Comparison of ENCODE assay signal across 7 cellular contexts in the genomic region with DNA sequence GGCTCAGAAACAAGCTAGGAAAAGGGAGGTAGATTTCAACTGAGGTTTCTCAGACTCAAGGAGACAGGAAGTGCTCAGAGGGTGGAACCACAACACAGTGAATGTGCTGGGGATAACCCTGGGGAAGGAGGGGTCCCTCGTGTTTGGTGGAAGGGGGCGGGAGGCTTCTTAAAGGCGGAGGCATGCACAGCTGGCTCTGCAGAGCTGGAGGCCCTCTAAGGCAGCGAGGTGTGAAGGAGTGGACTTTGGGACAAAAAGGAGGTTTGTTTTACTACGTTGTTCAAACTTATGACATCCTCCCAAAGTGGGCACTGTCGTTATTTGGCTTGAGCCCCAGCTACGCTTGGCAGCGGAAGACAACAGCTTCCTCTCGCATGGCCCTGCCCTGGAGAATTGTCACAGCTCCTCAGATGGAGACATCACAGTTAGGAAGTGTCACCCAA. TPM values are rescaled to one million over a fixed set of nuclear protein-coding genes. Genes with fewer than 3 reads are reported as not detected.
DNase-seq lines count a peak whose midpoint lies in the region; ATAC-seq and TF ChIP-seq lines count a peak whose summit lies in the region.

No MANE protein-coding gene starts in this region.

- peaks cover 39% of the 10 kb centered on the region for H3K4me1 Mint-ChIP-seq in activated T-cell treated with anti-CD3 and anti-CD28 coated beads, Interleukin-2, amount 50 U/mL, for 72 hours (ENCODE audit: low read depth)
- H3K4me1 Mint-ChIP-seq in stimulated activated naive B cell treated with anti-CD40 and anti-IgM and Interleukin-4, amounts not matched to agents 10 μg/mL and 1 μg/mL and 100 μg/mL, for 72 hours: peaks cover 22 to 38% of the 10 kb centered on the region in 2 donors

- H3K9me2 ChIP-seq in Karpas-422 (replicated peaks; ENCODE audit: insufficient read depth, low read length): no peaks in the 10 kb centered on the region
- no peaks in the 10 kb centered on the region for H3K9me2 ChIP-seq in hepatocyte (replicated peaks; ENCODE audit: insufficient read depth)

- DNase-seq in Karpas-422: no peak
- peak; percentile 10 to 21 for DNase-seq in activated T-cell treated with anti-CD3 and anti-CD28 coated beads, Interleukin-2, amount 50 U/mL, for 72 hours
- peak; percentile 17 for DNase-seq in hepatocyte (ENCODE audit: low spot score)
- DNase-seq in stimulated activated naive B cell treated with anti-CD40 and anti-IgM and Interleukin-4, amounts not matched to agents 10 μg/mL and 1 μg/mL and 100 μg/mL, for 72 hours: no peak
- DNase-seq in Peyer's patch: no peak
- DNase-seq in GM13976 (ENCODE audit: low spot score): no peak

- peak overlapping the region; percentile 72; the same call in 1 of the 2 replicates for H3K9ac ChIP-seq in Karpas-422 (ENCODE audit: low read length)

- H3K4me3 ChIP-seq in Karpas-422 (ENCODE audit: low read length) (peak overlapping the region; percentile 63; the same call in 1 of the 2 replicates), hepatocyte (no peak overlapping the region), Peyer's patch (no peak overlapping the region)

- peak in 1 of 2 donors; percentile 48 for ATAC-seq in activated T-cell treated with anti-CD3 and anti-CD28 coated beads, Interleukin-2, amount 50 U/mL, for 72 hours (replicated peaks in 1 of 2)
- no peak for ATAC-seq in stimulated activated naive B cell treated with anti-CD40 and anti-IgM and Interleukin-4, amounts not matched to agents 10 μg/mL and 1 μg/mL and 100 μg/mL, for 72 hours (replicated peaks)
- no peak for ATAC-seq in GM18520 (IDR thresholded peaks at IDR 0.05; ENCODE audit: unreplicated experiment)

- H3K27me3 ChIP-seq in Karpas-422 (ENCODE audit: low read length): no peaks in the 10 kb centered on the region
- H3K27me3 ChIP-seq in hepatocyte: no peaks in the 10 kb centered on the region
- H3K27me3 ChIP-seq in Peyer's patch: no peaks in the 10 kb centered on the region

- H3K9me3 Mint-ChIP-seq in activated T-cell treated with anti-CD3 and anti-CD28 coated beads, Interleukin-2, amount 50 U/mL, for 72 hours: no peaks in the 10 kb centered on the region
- H3K9me3 Mint-ChIP-seq in stimulated activated naive B cell treated with anti-CD40 and anti-IgM and Interleukin-4, amounts not matched to agents 10 μg/mL and 1 μg/mL and 100 μg/mL, for 72 hours: no peaks in the 10 kb centered on the region

- peaks cover 12% of the 10 kb centered on the region for H3K27me3 Mint-ChIP-seq in activated T-cell treated with anti-CD3 and anti-CD28 coated beads, Interleukin-2, amount 50 U/mL, for 72 hours (ENCODE audit: low read depth)
- peaks cover 0 to 9% of the 10 kb centered on the region in 2 donors for H3K27me3 Mint-ChIP-seq in stimulated activated naive B cell treated with anti-CD40 and anti-IgM and Interleukin-4, amounts not matched to agents 10 μg/mL and 1 μg/mL and 100 μg/mL, for 72 hours

- TF ChIP-seq POLR2A in Peyer's patch (IDR thresholded peaks at IDR 0.05): no peak

- peak overlapping the region; percentile 53 to 76 for H3K4me3 Mint-ChIP-seq in activated T-cell treated with anti-CD3 and anti-CD28 coated beads, Interleukin-2, amount 50 U/mL, for 72 hours
- H3K4me3 Mint-ChIP-seq in stimulated activated naive B cell treated with anti-CD40 and anti-IgM and Interleukin-4, amounts not matched to agents 10 μg/mL and 1 μg/mL and 100 μg/mL, for 72 hours: peak overlapping the region; percentile 7 to 16

- peak overlapping the region; percentile 70 for H3K4me2 ChIP-seq in Karpas-422 (ENCODE audit: low read depth, low read length, poor library complexity, severe bottlenecking)
- no peak overlapping the region for H3K4me2 ChIP-seq in hepatocyte

- H3K36me3 ChIP-seq in Karpas-422 (ENCODE audit: insufficient read depth, low read length) (no peaks in the 10 kb centered on the region), hepatocyte (replicated peaks; ENCODE audit: insufficient read depth, low read depth) (no peaks in the 10 kb centered on the region), Peyer's patch (no peaks in the 10 kb centered on the region)

- H3K79me2 ChIP-seq in Karpas-422 (ENCODE audit: low read length) (no peaks in the 10 kb centered on the region), hepatocyte (no peaks in the 10 kb centered on the region)

- in situ Hi-C loops in GM13976 (cut with MboI; ENCODE audit: low sequenced_read_pairs, unreplicated experiment): no loop called here

- peak overlapping the region; percentile 54 for H3K27ac Mint-ChIP-seq in activated T-cell treated with anti-CD3 and anti-CD28 coated beads, Interleukin-2, amount 50 U/mL, for 72 hours
- peak overlapping the region; percentile 1 for H3K27ac Mint-ChIP-seq in stimulated activated naive B cell treated with anti-CD40 and anti-IgM and Interleukin-4, amounts not matched to agents 10 μg/mL and 1 μg/mL and 100 μg/mL, for 72 hours

- no peak for TF ChIP-seq CTCF in hepatocyte (IDR thresholded peaks at IDR 0.05; ENCODE audit: poor library complexity)
- TF ChIP-seq CTCF in Peyer's patch (IDR thresholded peaks at IDR 0.05): no peak
- no peak for TF ChIP-seq CTCF in GM13976 (IDR thresholded peaks at IDR 0.05; ENCODE audit: borderline replicate concordance, control extremely low read depth, extremely low read depth, insufficient read depth, missing control alignments)

- H3K27ac ChIP-seq in Karpas-422 (ENCODE audit: low read length) (no peak overlapping the region), hepatocyte (no peak overlapping the region), Peyer's patch (peak overlapping the region in 2 of 4 donors; percentile 65 to 73)

- WGBS in hepatocyte (ENCODE audit: low lambda C conversion rate, missing lambda C conversion rate): 65% methylated on average over 9 of the region's 9 CpGs

- H3K9me3 ChIP-seq in Karpas-422 (ENCODE audit: low read length) (no peaks in the 10 kb centered on the region), hepatocyte (ENCODE audit: low read depth) (no peaks in the 10 kb centered on the region), Peyer's patch (no peaks in the 10 kb centered on the region)

- H4K20me1 ChIP-seq in Karpas-422 (ENCODE audit: insufficient read depth, low read depth, low read length): no peaks in the 10 kb centered on the region
- H4K20me1 ChIP-seq in hepatocyte (ENCODE audit: insufficient read depth, poor library complexity, severe bottlenecking): no peaks in the 10 kb centered on the region

- H3K4me1 ChIP-seq in Karpas-422 (ENCODE audit: low read length) (peaks cover 33% of the 10 kb centered on the region), hepatocyte (ENCODE audit: insufficient read depth) (no peaks in the 10 kb centered on the region), Peyer's patch (peaks cover 0 to 8% (median 0%) of the 10 kb centered on the region in 4 donors)

- no peaks in the 10 kb centered on the region for H3K36me3 Mint-ChIP-seq in activated T-cell treated with anti-CD3 and anti-CD28 coated beads, Interleukin-2, amount 50 U/mL, for 72 hours (ENCODE audit: insufficient read depth in 2 of 2)
- no peaks in the 10 kb centered on the region for H3K36me3 Mint-ChIP-seq in stimulated activated naive B cell treated with anti-CD40 and anti-IgM and Interleukin-4, amounts not matched to agents 10 μg/mL and 1 μg/mL and 100 μg/mL, for 72 hours

- H2AFZ ChIP-seq in Karpas-422 (ENCODE audit: low read length) (0 out of 2 replicates have a peak overlapping the region, but pooled peaks have one; percentile 89), hepatocyte (no peak overlapping the region)

RNA-seq across cellular contexts. Expression of gene MTM1, which starts 21.7 kb away (rescaled TPM):
- total RNA-seq in Karpas-422 (2014; rRNA removed; shearing (Covaris generic); ENCODE audit: low replicate concordance): 6.0 and 15.8 TPM in 2 replicates
- 10 to 100 TPM; 28.9 to 30.9 TPM for total RNA-seq in activated T-cell treated with anti-CD3 and anti-CD28 coated beads, Interleukin-2, amount 50 U/mL, for 72 hours
- 15.4 and 26.9 TPM in 2 replicates for total RNA-seq in hepatocyte
- 8.7 and 9.8 TPM in 2 replicates for polyA plus RNA-seq in hepatocyte
- 10 to 100 TPM; 12.4 to 22.2 (median 18.1) TPM for total RNA-seq in Peyer's patch

Comparison
In these comparisons a context has a peak if more than half of its experiments do, and no peak if none do; other contexts are left out.
1. DNase-seq: peak in activated T-cell treated with anti-CD3 and anti-CD28 coated beads, Interleukin-2, amount 50 U/mL, for 72 hours (2 of 2) and hepatocyte (single experiment); none in Karpas-422 (single experiment), stimulated activated naive B cell treated with anti-CD40 and anti-IgM and Interleukin-4, amounts not matched to agents 10 μg/mL and 1 μg/mL and 100 μg/mL, for 72 hours (single experiment), Peyer's patch (0 of 3) and GM13976 (single experiment).